In genomic region chr17:9287301-9287700, GRCh38 we compare ENCODE assay signal across 25 cellular contexts.
"Had no signal": no experiment of that assay in that cellular context is flagged by ENCODE, and none has a peak within 500 bp of the region (broad histone marks: within the 10 kb centered on the region; RNA-seq: fewer than 3 reads in every experiment).

No MANE protein-coding gene starts in this region.

- H3K27ac Mint-ChIP-seq: activated CD4-positive, alpha-beta memory T cell treated with anti-CD3 and anti-CD28 coated beads for 36 hours; activated CD4-positive, alpha-beta T cell treated with anti-CD3 and anti-CD28 coated beads for 36 hours; activated CD4-positive, alpha-beta T cell treated with anti-CD3 and anti-CD28 coated beads, Interleukin-2, amount 10 ng/mL, durations not matched to agents 24 days and 14 days; activated CD8-positive, alpha-beta T cell treated with anti-CD3 and anti-CD28 coated beads, Interleukin-2, amount 10 ng/mL, durations not matched to agents 7 days and 5 days; activated naive CD4-positive, alpha-beta T cell treated with anti-CD3 and anti-CD28 coated beads, Interleukin-2, amount 10 ng/mL, durations not matched to agents 7 days and 5 days; activated naive CD8-positive, alpha-beta T cell treated with anti-CD3 and anti-CD28 coated beads, Interleukin-2, amount 10 ng/mL, durations not matched to agents 7 days and 5 days; activated T-helper 17 cell treated with anti-CD3 and anti-CD28 coated beads, Interleukin-2, amount 50 U/mL, for 72 hours; brain; dendritic cell treated with granulocyte-macrophage colony-stimulating factor and Interleukin-4, amounts not matched to agents 40 ng/mL and 50 ng/mL, for 4 days; effector memory CD8-positive, alpha-beta T cell had no signal

- H3K4me3 ChIP-seq: ascending aorta, breast epithelium, coronary artery, dorsolateral prefrontal cortex, esophagus squamous epithelium had no signal

- H3K9me3 Mint-ChIP-seq: activated CD4-positive, alpha-beta memory T cell treated with anti-CD3 and anti-CD28 coated beads for 36 hours; activated CD4-positive, alpha-beta T cell treated with anti-CD3 and anti-CD28 coated beads, Interleukin-2, amount 10 ng/mL, durations not matched to agents 24 days and 14 days; activated naive CD4-positive, alpha-beta T cell treated with anti-CD3 and anti-CD28 coated beads, Interleukin-2, amount 10 ng/mL, durations not matched to agents 7 days and 5 days; activated naive CD8-positive, alpha-beta T cell treated with anti-CD3 and anti-CD28 coated beads, Interleukin-2, amount 10 ng/mL, durations not matched to agents 7 days and 5 days; activated T-cell treated with anti-CD3 and anti-CD28 coated beads, Interleukin-2, amount 50 U/mL, for 4 hours; activated T-helper 17 cell treated with anti-CD3 and anti-CD28 coated beads, Interleukin-2, amount 50 U/mL, for 72 hours; brain; central memory CD8-positive, alpha-beta T cell; dendritic cell treated with granulocyte-macrophage colony-stimulating factor and Interleukin-4, amounts not matched to agents 40 ng/mL and 50 ng/mL, for 4 days; effector memory CD8-positive, alpha-beta T cell had no signal

- H3K4me1 ChIP-seq: breast epithelium had no signal

- H3K27ac ChIP-seq: ascending aorta, breast epithelium, coronary artery, dorsolateral prefrontal cortex, epithelial cell of prostate, esophagus squamous epithelium had no signal

- H3K27me3 Mint-ChIP-seq: activated CD4-positive, alpha-beta memory T cell treated with anti-CD3 and anti-CD28 coated beads for 36 hours; activated CD4-positive, alpha-beta T cell treated with anti-CD3 and anti-CD28 coated beads for 36 hours; activated CD4-positive, alpha-beta T cell treated with anti-CD3 and anti-CD28 coated beads, Interleukin-2, amount 10 ng/mL, durations not matched to agents 24 days and 14 days; activated naive CD4-positive, alpha-beta T cell treated with anti-CD3 and anti-CD28 coated beads, Interleukin-2, amount 10 ng/mL, durations not matched to agents 7 days and 5 days; activated naive CD8-positive, alpha-beta T cell treated with anti-CD3 and anti-CD28 coated beads, Interleukin-2, amount 10 ng/mL, durations not matched to agents 7 days and 5 days; activated T-helper 17 cell treated with anti-CD3 and anti-CD28 coated beads, Interleukin-2, amount 50 U/mL, for 72 hours; brain; central memory CD8-positive, alpha-beta T cell; dendritic cell treated with granulocyte-macrophage colony-stimulating factor and Interleukin-4, amounts not matched to agents 40 ng/mL and 50 ng/mL, for 4 days; effector memory CD8-positive, alpha-beta T cell had no signal

- H3K9me3 ChIP-seq: ascending aorta, breast epithelium, esophagus squamous epithelium had no signal

- H3K27me3 ChIP-seq: ascending aorta, breast epithelium, dorsolateral prefrontal cortex, esophagus squamous epithelium had no signal

- ATAC-seq: activated CD4-positive, alpha-beta T cell treated with anti-CD3 and anti-CD28 coated beads for 36 hours; activated CD8-positive, alpha-beta T cell treated with anti-CD3 and anti-CD28 coated beads, Interleukin-2, amount 10 ng/mL, durations not matched to agents 7 days and 5 days; activated T-cell treated with anti-CD3 and anti-CD28 coated beads, Interleukin-2, amount 50 U/mL, for 4 hours; activated T-helper 17 cell treated with anti-CD3 and anti-CD28 coated beads, Interleukin-2, amount 50 U/mL, for 72 hours; effector memory CD8-positive, alpha-beta T cell had no signal

- DNase-seq: activated CD4-positive, alpha-beta memory T cell treated with anti-CD3 and anti-CD28 coated beads for 36 hours; activated CD4-positive, alpha-beta T cell treated with anti-CD3 and anti-CD28 coated beads for 36 hours; activated CD4-positive, alpha-beta T cell treated with anti-CD3 and anti-CD28 coated beads, Interleukin-2, amount 10 ng/mL, durations not matched to agents 24 days and 14 days; activated CD4-positive, CD25-positive, alpha-beta regulatory T cell; activated CD4-positive, CD25-positive, alpha-beta regulatory T cell treated with anti-CD3 and anti-CD28 coated beads, Interleukin-2, amount 50 U/mL, for 72 hours; activated CD8-positive, alpha-beta T cell treated with anti-CD3 and anti-CD28 coated beads, Interleukin-2, amount 10 ng/mL, durations not matched to agents 7 days and 5 days; activated effector memory CD4-positive, alpha-beta T cell treated with anti-CD3 and anti-CD28 coated beads, Interleukin-2, amount 50 U/mL, for 16 hours; activated naive CD4-positive, alpha-beta T cell treated with anti-CD3 and anti-CD28 coated beads, Interleukin-2, amount 10 ng/mL, durations not matched to agents 7 days and 5 days; activated naive CD8-positive, alpha-beta T cell treated with anti-CD3 and anti-CD28 coated beads, Interleukin-2, amount 10 ng/mL, durations not matched to agents 7 days and 5 days; activated T-cell treated with anti-CD3 and anti-CD28 coated beads, Interleukin-2, amount 50 U/mL, for 4 hours; dorsolateral prefrontal cortex; effector CD4-positive, alpha-beta T cell; effector memory CD8-positive, alpha-beta T cell; esophagus squamous epithelium; head of caudate nucleus; hippocampal formation; T-helper 2 cell had no signal

- H3K4me3 Mint-ChIP-seq: activated CD4-positive, alpha-beta memory T cell treated with anti-CD3 and anti-CD28 coated beads for 36 hours; activated CD4-positive, alpha-beta T cell treated with anti-CD3 and anti-CD28 coated beads for 36 hours; activated CD4-positive, alpha-beta T cell treated with anti-CD3 and anti-CD28 coated beads, Interleukin-2, amount 10 ng/mL, durations not matched to agents 24 days and 14 days; activated CD8-positive, alpha-beta T cell treated with anti-CD3 and anti-CD28 coated beads, Interleukin-2, amount 10 ng/mL, durations not matched to agents 7 days and 5 days; activated naive CD4-positive, alpha-beta T cell treated with anti-CD3 and anti-CD28 coated beads, Interleukin-2, amount 10 ng/mL, durations not matched to agents 7 days and 5 days; activated naive CD8-positive, alpha-beta T cell treated with anti-CD3 and anti-CD28 coated beads, Interleukin-2, amount 10 ng/mL, durations not matched to agents 7 days and 5 days; activated T-cell treated with anti-CD3 and anti-CD28 coated beads, Interleukin-2, amount 50 U/mL, for 4 hours; activated T-helper 17 cell treated with anti-CD3 and anti-CD28 coated beads, Interleukin-2, amount 50 U/mL, for 72 hours; brain; central memory CD8-positive, alpha-beta T cell; dendritic cell treated with granulocyte-macrophage colony-stimulating factor and Interleukin-4, amounts not matched to agents 40 ng/mL and 50 ng/mL, for 4 days; effector memory CD8-positive, alpha-beta T cell had no signal

- H3K36me3 ChIP-seq: ascending aorta, breast epithelium, esophagus squamous epithelium had no signal

- H3K36me3 Mint-ChIP-seq: activated naive CD4-positive, alpha-beta T cell treated with anti-CD3 and anti-CD28 coated beads, Interleukin-2, amount 10 ng/mL, durations not matched to agents 7 days and 5 days; activated naive CD8-positive, alpha-beta T cell treated with anti-CD3 and anti-CD28 coated beads, Interleukin-2, amount 10 ng/mL, durations not matched to agents 7 days and 5 days; brain had no signal
